1 cellular context compared by ENCODE assay signal in the genomic region with DNA sequence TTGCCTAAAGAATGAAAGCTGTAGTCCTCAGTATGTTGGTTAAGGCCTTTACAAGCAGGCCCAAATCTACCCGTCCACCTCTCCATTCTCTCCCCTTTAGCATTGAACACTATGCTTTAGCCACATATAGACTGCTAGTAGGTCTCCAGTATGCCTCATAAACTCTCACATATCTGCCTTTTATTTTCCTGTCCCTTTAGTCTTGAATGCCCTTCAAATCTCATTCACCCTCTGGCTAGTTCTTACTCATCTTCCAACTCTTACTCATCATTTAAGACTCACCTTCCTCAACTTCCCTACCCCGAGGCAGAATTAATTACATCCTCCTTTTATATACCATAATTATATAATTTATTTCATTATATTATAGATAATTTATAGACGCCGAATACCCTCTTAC.
TF ChIP-seq lines count a peak whose summit lies in the region.

No MANE protein-coding gene starts in this region.

TF ChIP-seq in SK-N-SH, 30 proteins besides CTCF, POLR2A, EP300 and RAD21 (continued from another document):
- TF ChIP-seq EZH2phosphoT487 (IDR thresholded peaks at IDR 0.05; ENCODE audit: borderline replicate concordance, low read depth), result no peak
- TF ChIP-seq CHD2 (IDR thresholded peaks at IDR 0.05; ENCODE audit: low read length, partially characterized antibody), result no peak
- peak; percentile 53; the same call in 1 of the 2 replicates for TF ChIP-seq FOSL2 (IDR thresholded peaks at IDR 0.05; ENCODE audit: borderline replicate concordance, low read depth)
- TF ChIP-seq TCF12 (IDR thresholded peaks at IDR 0.05), result no peak
- TF ChIP-seq GABPA (IDR thresholded peaks at IDR 0.05; ENCODE audit: low read depth), result no peak
- no peak for TF ChIP-seq YY1 (IDR thresholded peaks at IDR 0.05; ENCODE audit: low read depth)
